In genomic region chr16:30027588-30028437, GRCh38 we compare ENCODE assay signal across 15 cellular contexts. TPM values are rescaled to one million over a fixed set of nuclear protein-coding genes. Genes with fewer than 3 reads are reported as not detected.
A peak's percentile ranks its signal among the peaks of the same experiment; 100 is the strongest.
DNase-seq lines count a peak whose midpoint lies in the region; FAIRE-seq and TF ChIP-seq lines count a peak whose summit lies in the region.
"Had no signal": no experiment of that assay in that cellular context is flagged by ENCODE, and none has a peak within 500 bp of the region (broad histone marks: within the 10 kb centered on the region; RNA-seq: fewer than 3 reads in every experiment).

No MANE protein-coding gene starts in this region.

- peak; percentile 15 for DNase-seq in DMS53 (lab: John Stamatoyannopoulos, UW)
- no peak for DNase-seq in DMS53 treated with DMSO at 0.1 percent for 48 hours (lab: John Stamatoyannopoulos, UW; ENCODE audit: unreplicated experiment)
- DNase-seq in D721Med (ENCODE audit: insufficient read length, low spot score): peak; percentile 52
- peak; percentile 58 for DNase-seq in NCI-H69 (lab: John Stamatoyannopoulos, UW)
- peak; percentile 15 for DNase-seq in myocyte (ENCODE audit: low read depth)
- DNase-seq in kidney glomerular epithelial cell (lab: John Stamatoyannopoulos, UW): no peak
- no peak for DNase-seq in stimulated activated CD4-positive, alpha-beta T cell treated with anti-CD3 and anti-CD28 coated beads, Interleukin-2, amount 100 ng/mL, for 24 hours
- no peak for DNase-seq in superior temporal gyrus (ENCODE audit: extremely low spot score)
- DNase-seq: NCI-H1048, NCI-H146, NCI-H748 treated with DMSO at 0.1 percent for 48 hours had no signal

- FAIRE-seq in D721Med (lab: Jason Lieb, UNC): peak; percentile 89
- FAIRE-seq: G401.6, GM12891 had no signal

- no peak for TF ChIP-seq CTCF in D721Med (IDR thresholded peaks at IDR 0.05; ENCODE audit: insufficient read depth, missing control alignments)

RNA-seq across cellular contexts. Expression of gene TLCD3B, which starts 3.3 kb away (rescaled TPM):
- total RNA-seq in myocyte: 0.21 and 1.0 TPM in 2 replicates
- polyA plus RNA-seq in myocyte (2012): 0.26 TPM
- total RNA-seq: Right ventricle myocardium inferior had no signal

RNA-seq across cellular contexts. Expression of gene C16orf92, which starts 4.8 kb away (rescaled TPM):
- total RNA-seq in myocyte: not detected in 2 replicates
- not detected for polyA plus RNA-seq in myocyte (2012)
- total RNA-seq: M059J, Right ventricle myocardium inferior had no signal

RNA-seq across cellular contexts. Expression of gene DOC2A, which starts 17.0 kb away (rescaled TPM):
- not detected in 2 replicates for total RNA-seq in myocyte
- 0.06 TPM for polyA plus RNA-seq in myocyte (2012)

RNA-seq across cellular contexts. Expression of gene INO80E, which starts 31.8 kb away (rescaled TPM):
- total RNA-seq in myocyte: 43.8 and 97.6 TPM in 2 replicates
- polyA plus RNA-seq in myocyte (2012): 48.0 TPM

RNA-seq across cellular contexts. Expression of gene HIRIP3, which starts 32.4 kb away (rescaled TPM):
- 11.9 and 12.7 TPM in 2 replicates for total RNA-seq in myocyte
- 8.5 TPM for polyA plus RNA-seq in myocyte (2012)

Comparison
In these comparisons a context has a peak if more than half of its experiments do, and no peak if none do; other contexts are left out.
1. DNase-seq: peak in DMS53 (single experiment), D721Med (single experiment), NCI-H69 (single experiment) and myocyte (single experiment); none in DMS53 treated with DMSO at 0.1 percent for 48 hours (single experiment), kidney glomerular epithelial cell (single experiment), stimulated activated CD4-positive, alpha-beta T cell treated with anti-CD3 and anti-CD28 coated beads, Interleukin-2, amount 100 ng/mL, for 24 hours (0 of 2) and superior temporal gyrus (single experiment).